Comparison of ENCODE assay signal across 16 cellular contexts in genomic region chr14:98194821-98195220, GRCh38.
"Had no signal": no experiment of that assay in that cellular context is flagged by ENCODE, and none has a peak within 500 bp of the region (broad histone marks: within the 10 kb centered on the region; RNA-seq: fewer than 3 reads in every experiment).

No MANE protein-coding gene starts in this region.

- H3K36me3 Mint-ChIP-seq: naive B cell had no signal

- H3K9me3 ChIP-seq: colonic mucosa, esophagus muscularis mucosa, left lung, neutrophil, SK-N-SH, thyroid gland, uterus had no signal

- H3K4me1 Mint-ChIP-seq: naive B cell had no signal

- H3K4me3 Mint-ChIP-seq: naive B cell had no signal

- H3K27me3 ChIP-seq: colonic mucosa, neutrophil, thyroid gland, uterus had no signal

- DNase-seq: activated CD4-positive, CD25-positive, alpha-beta regulatory T cell treated with anti-CD3 and anti-CD28 coated beads, Interleukin-2, amount 50 U/mL, for 72 hours; amniotic stem cell; colonic mucosa; hippocampal formation; kidney; left lung; mammary epithelial cell; naive B cell; SK-N-SH; stimulated activated CD4-positive, alpha-beta T cell treated with anti-CD3 and anti-CD28 coated beads, Interleukin-1b, Interleukin-23, amount 100 ng/mL, for 48 hours; T-helper 1 cell; thyroid gland; uterus had no signal

- ATAC-seq: left lung had no signal

- H3K4me3 ChIP-seq: colonic mucosa, esophagus muscularis mucosa, left lung, thyroid gland, uterus had no signal

- H3K27ac ChIP-seq: colonic mucosa, esophagus muscularis mucosa, left lung, neutrophil, parathyroid adenoma, thyroid gland, uterus had no signal

- H3K4me1 ChIP-seq: colonic mucosa, esophagus muscularis mucosa, left lung, parathyroid adenoma, thyroid gland, uterus had no signal

- H3K36me3 ChIP-seq: colonic mucosa, esophagus muscularis mucosa, left lung, neutrophil, thyroid gland, uterus had no signal
